ENCODE assay signal across 17 cellular contexts in the genomic region with DNA sequence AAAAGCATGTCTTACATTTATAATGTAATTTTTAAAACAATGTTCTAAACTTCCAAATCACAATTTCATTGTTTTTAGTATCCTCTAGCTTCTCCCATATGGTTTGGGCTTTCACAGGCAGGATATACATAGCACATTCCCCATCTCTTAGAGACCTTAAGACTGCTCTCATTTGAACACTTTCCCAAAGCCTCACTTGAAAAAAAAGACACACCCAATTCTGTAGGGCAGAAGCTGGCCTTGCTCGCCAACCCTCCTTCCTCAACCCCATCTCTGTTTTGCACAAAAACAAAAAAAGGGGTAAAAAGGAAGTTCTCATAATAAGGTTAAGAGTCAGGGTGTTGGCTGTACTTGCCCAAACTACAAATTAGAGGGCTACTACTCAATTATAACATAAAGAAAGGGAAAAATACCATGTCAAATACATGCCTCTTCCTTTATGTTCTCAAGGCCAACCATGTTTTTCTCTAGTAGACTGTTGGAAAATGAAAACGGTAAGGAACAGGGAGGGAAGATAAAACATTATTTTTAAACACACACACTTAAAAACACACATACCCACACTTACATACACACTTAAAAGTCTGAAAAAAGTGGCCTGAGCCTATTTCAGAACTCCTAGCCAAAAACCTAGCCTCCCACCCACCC. TPM values are rescaled to one million over a fixed set of nuclear protein-coding genes. Genes with fewer than 3 reads are reported as not detected.
A peak's percentile ranks its signal among the peaks of the same experiment; 100 is the strongest.
DNase-seq lines count a peak whose midpoint lies in the region; ATAC-seq and TF ChIP-seq lines count a peak whose summit lies in the region.
"Had no signal": no experiment of that assay in that cellular context is flagged by ENCODE, and none has a peak within 500 bp of the region (broad histone marks: within the 10 kb centered on the region; RNA-seq: fewer than 3 reads in every experiment).

No MANE protein-coding gene starts in this region.

- no peak overlapping the region for H3K4me3 Mint-ChIP-seq in activated naive CD8-positive, alpha-beta T cell treated with anti-CD3 and anti-CD28 coated beads, Interleukin-2, amount 50 U/mL, for 24 hours

- no peaks in the 10 kb centered on the region for H3K9me3 ChIP-seq in right atrium auricular region
- H3K9me3 ChIP-seq in skeletal muscle tissue (ENCODE audit: control insufficient read depth in 3 of 3, low read length in 3 of 3): no peaks in the 10 kb centered on the region
- H3K9me3 ChIP-seq: A549 had no signal

- no peak overlapping the region for H3K9ac ChIP-seq in skeletal muscle tissue (ENCODE audit: low read depth in 1 of 3, low read length in 3 of 3)

- H3K27ac ChIP-seq in right atrium auricular region (peak overlapping the region in 1 of 2 donors; percentile 57), skeletal muscle tissue (ENCODE audit: low read depth, low read length) (peak overlapping the region; percentile 48)
- H3K27ac ChIP-seq: A549, C4-2B had no signal

- intact Hi-C loops in Right ventricle myocardium superior (cut with DNase I): no loop called here

- DNase-seq in Right ventricle myocardium superior: no peak
- DNase-seq in right atrium auricular region (ENCODE audit: low spot score): no peak
- DNase-seq in activated naive CD8-positive, alpha-beta T cell treated with anti-CD3 and anti-CD28 coated beads, Interleukin-2, amount 50 U/mL, for 24 hours: no peak
- peak; percentile 14 for DNase-seq in left kidney (ENCODE audit: low read depth, low spot score)
- DNase-seq in NCI-H524 (lab: John Stamatoyannopoulos, UW): no peak
- no peak for DNase-seq in NCI-H2081 treated with DMSO at 0.1 percent for 48 hours (lab: John Stamatoyannopoulos, UW)
- DNase-seq: Karpas-422; NCI-H1417 treated with DMSO at 0.1 percent for 48 hours; NCI-H2029; NCI-H69; NK-92 treated with Interleukin-12 subunit alpha and Interleukin-12 subunit beta, amount 100 ng/mL, for 24 hours; PC-3 had no signal

- peaks cover 67% of the 10 kb centered on the region for H3K36me3 Mint-ChIP-seq in activated naive CD8-positive, alpha-beta T cell treated with anti-CD3 and anti-CD28 coated beads, Interleukin-2, amount 50 U/mL, for 24 hours (ENCODE audit: low read depth)

- H3K4me1 ChIP-seq in right atrium auricular region: peaks cover 0 to 17% of the 10 kb centered on the region in 2 donors
- peaks cover 12 to 24% (median 21%) of the 10 kb centered on the region in 3 donors for H3K4me1 ChIP-seq in skeletal muscle tissue (ENCODE audit: control insufficient read depth in 3 of 3, insufficient read depth in 3 of 3, low read length in 3 of 3)

- ATAC-seq in Right ventricle myocardium superior (ENCODE audit: poor library complexity) (peak; percentile 9), GM19467 (IDR thresholded peaks at IDR 0.05; ENCODE audit: unreplicated experiment) (no peak)
- no peak for ATAC-seq in activated naive CD8-positive, alpha-beta T cell treated with anti-CD3 and anti-CD28 coated beads, Interleukin-2, amount 50 U/mL, for 24 hours
- ATAC-seq: A549, HepG2, PC-3 had no signal

- H3K27ac Mint-ChIP-seq in activated naive CD8-positive, alpha-beta T cell treated with anti-CD3 and anti-CD28 coated beads, Interleukin-2, amount 50 U/mL, for 24 hours: peak overlapping the region; percentile 33

- H3K27me3 Mint-ChIP-seq in activated naive CD8-positive, alpha-beta T cell treated with anti-CD3 and anti-CD28 coated beads, Interleukin-2, amount 50 U/mL, for 24 hours: no peaks in the 10 kb centered on the region

- no peaks in the 10 kb centered on the region for H3K27me3 ChIP-seq in right atrium auricular region
- no peaks in the 10 kb centered on the region for H3K27me3 ChIP-seq in skeletal muscle tissue (ENCODE audit: control insufficient read depth in 3 of 3, insufficient read depth in 3 of 3, low read length in 3 of 3)

- no peaks in the 10 kb centered on the region for H3K9me3 Mint-ChIP-seq in activated naive CD8-positive, alpha-beta T cell treated with anti-CD3 and anti-CD28 coated beads, Interleukin-2, amount 50 U/mL, for 24 hours

- H3K4me3 ChIP-seq in right atrium auricular region (no peak overlapping the region), skeletal muscle tissue (ENCODE audit: low read length in 3 of 3) (no peak overlapping the region)
- H3K4me3 ChIP-seq: A549 had no signal

- peaks cover 39% of the 10 kb centered on the region for H3K36me3 ChIP-seq in right atrium auricular region
- H3K36me3 ChIP-seq in skeletal muscle tissue (ENCODE audit: control insufficient read depth in 3 of 3, insufficient read depth in 3 of 3, low read length in 3 of 3): peaks cover 18 to 32% (median 30%) of the 10 kb centered on the region in 3 donors

- no peak for TF ChIP-seq CTCF in right atrium auricular region (IDR thresholded peaks at IDR 0.05)

- peaks cover 9% of the 10 kb centered on the region for H3K4me1 Mint-ChIP-seq in activated naive CD8-positive, alpha-beta T cell treated with anti-CD3 and anti-CD28 coated beads, Interleukin-2, amount 50 U/mL, for 24 hours

RNA-seq across cellular contexts. Expression of gene KANSL2, which starts 9.9 kb away (rescaled TPM):
- total RNA-seq in Right ventricle myocardium superior: 17.3 TPM
- total RNA-seq in right atrium auricular region: 10 to 100 TPM; 17.4 to 38.4 TPM
- 53.8 TPM for total RNA-seq in skeletal muscle tissue

RNA-seq across cellular contexts. Expression of gene CCNT1, which starts 24.6 kb away (rescaled TPM):
- 17.5 TPM for total RNA-seq in Right ventricle myocardium superior
- total RNA-seq in right atrium auricular region: 10 to 100 TPM; 12.5 to 16.2 TPM
- 27.7 TPM for total RNA-seq in skeletal muscle tissue
